ENCODE assay signal across 11 cellular contexts in the genomic region with DNA sequence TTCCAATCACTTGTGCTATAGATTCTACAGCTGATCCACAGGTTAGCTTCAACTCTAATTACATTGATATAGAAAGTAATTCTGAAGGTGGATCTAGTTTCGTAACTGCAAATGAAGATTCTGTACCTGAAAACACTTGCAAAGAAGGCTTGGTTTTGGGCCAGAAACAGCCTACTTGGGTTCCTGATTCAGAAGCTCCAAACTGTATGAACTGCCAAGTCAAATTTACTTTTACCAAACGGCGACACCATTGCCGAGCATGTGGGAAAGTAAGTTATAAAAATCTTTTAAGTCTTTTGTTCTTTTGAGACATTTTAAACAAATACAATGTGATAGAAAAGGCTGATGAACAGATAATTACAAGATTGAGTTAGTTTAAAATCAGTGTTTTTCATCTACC. TPM values are rescaled to one million over a fixed set of nuclear protein-coding genes. Genes with fewer than 3 reads are reported as not detected.
"Had no signal": no experiment of that assay in that cellular context is flagged by ENCODE, and none has a peak within 500 bp of the region (broad histone marks: within the 10 kb centered on the region; RNA-seq: fewer than 3 reads in every experiment).

No MANE protein-coding gene starts in this region.

- H3K4me3 ChIP-seq: GM23338 had no signal

- H3K27ac ChIP-seq: HL-60, KMS-11 had no signal

- DNase-seq: H9, HCEC 1CT, Karpas-422, KBM-7 had no signal

- FAIRE-seq: H1, H54, HTR-8/SVneo had no signal

- ATAC-seq: GM23338 had no signal

RNA-seq across cellular contexts. Expression of gene FAM151B, which starts 49.2 kb away (rescaled TPM):
- total RNA-seq: GM23338 had no signal
- polyA plus RNA-seq: IgD-negative memory B cell had no signal
